Comparison of ENCODE assay signal across 9 cellular contexts in genomic region chr1:47650205-47650604, GRCh38.
DNase-seq lines count a peak whose midpoint lies in the region; ATAC-seq and TF ChIP-seq lines count a peak whose summit lies in the region.
"Had no signal": no experiment of that assay in that cellular context is flagged by ENCODE, and none has a peak within 500 bp of the region (broad histone marks: within the 10 kb centered on the region; RNA-seq: fewer than 3 reads in every experiment).

No MANE protein-coding gene starts in this region.

- H3K4me3 ChIP-seq in epithelial cell of esophagus (ENCODE audit: low read length), result no peak overlapping the region

- peak; percentile 91 for DNase-seq in H4 (ENCODE audit: low spot score)
- peak; percentile 93 for DNase-seq in NCI-H510A (lab: John Stamatoyannopoulos, UW)
- DNase-seq in epithelial cell of esophagus (ENCODE audit: low read depth), result peak; percentile 99
- DNase-seq in renal cortical epithelial cell (ENCODE audit: low read depth), result peak; percentile 99
- no peak for DNase-seq in D341Med (ENCODE audit: low spot score)
- DNase-seq in stimulated activated CD4-positive, alpha-beta T cell treated with anti-CD3 and anti-CD28 coated beads, Interleukin-1b, Interleukin-23, amount 100 ng/mL, for 48 hours, result no peak
- DNase-seq: central memory CD4-positive, alpha-beta T cell had no signal

- ATAC-seq in HG02981 (IDR thresholded peaks at IDR 0.05; ENCODE audit: unreplicated experiment), result no peak
- ATAC-seq in HG03108 (IDR thresholded peaks at IDR 0.05; ENCODE audit: unreplicated experiment), result no peak

- peak; percentile 9 for TF ChIP-seq CTCF in epithelial cell of esophagus (IDR thresholded peaks at IDR 0.05; ENCODE audit: insufficient read depth, low read depth, low read length, missing control alignments)

Comparison
In these comparisons a context has a peak if more than half of its experiments do, and no peak if none do; other contexts are left out.
1. DNase-seq: peak in H4 (single experiment), NCI-H510A (single experiment), epithelial cell of esophagus (single experiment) and renal cortical epithelial cell (single experiment); none in D341Med (single experiment) and stimulated activated CD4-positive, alpha-beta T cell treated with anti-CD3 and anti-CD28 coated beads, Interleukin-1b, Interleukin-23, amount 100 ng/mL, for 48 hours (single experiment).